In the genomic region with DNA sequence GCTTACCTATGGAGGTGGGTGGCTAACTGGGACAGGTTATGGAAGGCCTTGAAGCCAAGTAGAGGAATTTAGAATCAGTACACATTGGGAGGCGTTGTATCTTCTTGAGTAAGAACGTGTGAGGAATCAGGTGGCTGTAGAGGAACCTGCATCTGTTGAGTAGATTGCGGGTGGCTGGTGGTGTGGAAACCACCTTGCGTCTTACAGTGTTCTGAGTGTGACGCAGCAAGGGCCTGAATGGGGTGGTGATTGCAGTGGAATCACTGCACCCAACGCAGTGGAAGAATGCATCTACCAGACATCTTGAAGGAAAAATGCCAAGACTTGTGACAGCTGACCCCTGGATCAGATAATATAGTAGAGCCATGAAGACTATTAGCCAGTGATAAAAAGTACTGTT, we compare ENCODE assay signal across 25 cellular contexts.
A peak's percentile ranks its signal among the peaks of the same experiment; 100 is the strongest.
DNase-seq lines count a peak whose midpoint lies in the region; ATAC-seq and TF ChIP-seq lines count a peak whose summit lies in the region.
"Had no signal": no experiment of that assay in that cellular context is flagged by ENCODE, and none has a peak within 500 bp of the region (broad histone marks: within the 10 kb centered on the region; RNA-seq: fewer than 3 reads in every experiment).

No MANE protein-coding gene starts in this region.

- H3K4me1 Mint-ChIP-seq in activated CD8-positive, alpha-beta memory T cell treated with anti-CD3 and anti-CD28 coated beads, Interleukin-2, amount 10 ng/mL, durations not matched to agents 7 days and 5 days: peaks cover 74% of the 10 kb centered on the region
- H3K4me1 Mint-ChIP-seq in activated T-helper 17 cell treated with anti-CD3 and anti-CD28 coated beads, Interleukin-2, amount 50 U/mL, for 72 hours: peaks cover 34% of the 10 kb centered on the region

- H3K27ac ChIP-seq in muscle layer of colon (ENCODE audit: low read depth, low read length): peak overlapping the region; percentile 17
- peak overlapping the region; percentile 31 for H3K27ac ChIP-seq in stomach smooth muscle (ENCODE audit: low read length)
- no peak overlapping the region for H3K27ac ChIP-seq in caudate nucleus (ENCODE audit: low read depth, low read length)
- H3K27ac ChIP-seq: A549 had no signal

- H3K36me3 ChIP-seq in muscle layer of colon (ENCODE audit: insufficient read depth, low read length) (peaks cover 19% of the 10 kb centered on the region), stomach smooth muscle (ENCODE audit: control insufficient read depth in 2 of 2, insufficient read depth in 2 of 2, low read length in 2 of 2) (peaks cover 10 to 21% of the 10 kb centered on the region in 2 donors)

- peaks cover 15% of the 10 kb centered on the region for H3K36me3 Mint-ChIP-seq in activated CD8-positive, alpha-beta memory T cell treated with anti-CD3 and anti-CD28 coated beads, Interleukin-2, amount 10 ng/mL, durations not matched to agents 7 days and 5 days
- no peaks in the 10 kb centered on the region for H3K36me3 Mint-ChIP-seq in activated T-helper 17 cell treated with anti-CD3 and anti-CD28 coated beads, Interleukin-2, amount 50 U/mL, for 72 hours (ENCODE audit: low read depth)

- in situ Hi-C loops in GM13976 (cut with MboI; ENCODE audit: low sequenced_read_pairs, unreplicated experiment): no loop called here

- H3K27ac Mint-ChIP-seq in activated CD8-positive, alpha-beta memory T cell treated with anti-CD3 and anti-CD28 coated beads, Interleukin-2, amount 10 ng/mL, durations not matched to agents 7 days and 5 days: peak overlapping the region; percentile 22
- H3K27ac Mint-ChIP-seq in activated T-helper 17 cell treated with anti-CD3 and anti-CD28 coated beads, Interleukin-2, amount 50 U/mL, for 72 hours: peak overlapping the region; percentile 6
- H3K27ac Mint-ChIP-seq: stimulated activated naive CD8-positive, alpha-beta T cell treated with anti-CD3 and anti-CD28 coated beads, Interleukin-15, amount 100 ng/mL, for 72 hours had no signal

- H3K27me3 Mint-ChIP-seq in activated CD8-positive, alpha-beta memory T cell treated with anti-CD3 and anti-CD28 coated beads, Interleukin-2, amount 10 ng/mL, durations not matched to agents 7 days and 5 days: no peaks in the 10 kb centered on the region
- no peaks in the 10 kb centered on the region for H3K27me3 Mint-ChIP-seq in activated T-helper 17 cell treated with anti-CD3 and anti-CD28 coated beads, Interleukin-2, amount 50 U/mL, for 72 hours
- H3K27me3 Mint-ChIP-seq: stimulated activated naive CD8-positive, alpha-beta T cell treated with anti-CD3 and anti-CD28 coated beads, Interleukin-15, amount 100 ng/mL, for 72 hours had no signal

- no peak for DNase-seq in activated CD8-positive, alpha-beta memory T cell treated with anti-CD3 and anti-CD28 coated beads, Interleukin-2, amount 10 ng/mL, durations not matched to agents 7 days and 5 days
- DNase-seq in activated CD8-positive, alpha-beta memory T cell treated with anti-CD3 and anti-CD28 coated beads, Interleukin-2, amount 50 U/mL, for 4 hours: no peak
- no peak for DNase-seq in caudate nucleus (lab: John Stamatoyannopoulos, UW)
- no peak for DNase-seq in GM13976 (ENCODE audit: low spot score)
- no peak for DNase-seq in NCI-H2081 treated with DMSO at 0.1 percent for 48 hours (lab: John Stamatoyannopoulos, UW)
- DNase-seq: activated CD8-positive, alpha-beta memory T cell treated with anti-CD3 and anti-CD28 coated beads for 24 hours; amygdala; C1 segment of cervical spinal cord; effector CD8-positive, alpha-beta T cell; glutamatergic neuron; HCEC 1CT; IMR-90; left lung; MM.1S; mucosa of descending colon; NCI-H774; nucleus accumbens; right cardiac atrium; SHP77 treated with DMSO at 0.1 percent for 48 hours; stimulated activated naive CD8-positive, alpha-beta T cell treated with anti-CD3 and anti-CD28 coated beads, Interleukin-15, amount 100 ng/mL, for 72 hours had no signal

- CTCF ChIA-PET in activated CD8-positive, alpha-beta memory T cell treated with anti-CD3 and anti-CD28 coated beads, Interleukin-2, amount 10 ng/mL, durations not matched to agents 7 days and 5 days (lab: Charles Lee): interaction anchor here (1.0 to 3.7 kb wide), 3 partner anchors 8 to 32 kb away, joined by 3 to 26 read pairs (median 3); no protein-coding TSS in a partner anchor

- H3K9ac ChIP-seq in muscle layer of colon (ENCODE audit: low read length): no peak overlapping the region
- H3K9ac ChIP-seq in stomach smooth muscle (ENCODE audit: low read length in 2 of 2): no peak overlapping the region

- H3K27me3 ChIP-seq in muscle layer of colon (ENCODE audit: control insufficient read depth in 1 of 2, insufficient read depth in 2 of 2, low read length in 2 of 2): no peaks in the 10 kb centered on the region
- H3K27me3 ChIP-seq in stomach smooth muscle (ENCODE audit: control insufficient read depth in 1 of 2, insufficient read depth in 2 of 2, low read length in 2 of 2): no peaks in the 10 kb centered on the region
- H3K27me3 ChIP-seq: left lung had no signal

- H3K4me3 Mint-ChIP-seq in activated CD8-positive, alpha-beta memory T cell treated with anti-CD3 and anti-CD28 coated beads, Interleukin-2, amount 10 ng/mL, durations not matched to agents 7 days and 5 days: no peak overlapping the region
- no peak overlapping the region for H3K4me3 Mint-ChIP-seq in activated T-helper 17 cell treated with anti-CD3 and anti-CD28 coated beads, Interleukin-2, amount 50 U/mL, for 72 hours
- H3K4me3 Mint-ChIP-seq: stimulated activated naive CD8-positive, alpha-beta T cell treated with anti-CD3 and anti-CD28 coated beads, Interleukin-15, amount 100 ng/mL, for 72 hours had no signal

- no peak for ATAC-seq in activated CD8-positive, alpha-beta memory T cell treated with anti-CD3 and anti-CD28 coated beads, Interleukin-2, amount 10 ng/mL, durations not matched to agents 7 days and 5 days
- ATAC-seq in activated T-helper 17 cell treated with anti-CD3 and anti-CD28 coated beads, Interleukin-2, amount 50 U/mL, for 72 hours (replicated peaks): no peak
- ATAC-seq: A549; GM12878; left lung; right cardiac atrium; stimulated activated naive CD8-positive, alpha-beta T cell treated with anti-CD3 and anti-CD28 coated beads, Interleukin-15, amount 100 ng/mL, for 72 hours had no signal

- peaks cover 4% of the 10 kb centered on the region for H3K9me3 Mint-ChIP-seq in activated CD8-positive, alpha-beta memory T cell treated with anti-CD3 and anti-CD28 coated beads, Interleukin-2, amount 10 ng/mL, durations not matched to agents 7 days and 5 days (ENCODE audit: low read depth)
- H3K9me3 Mint-ChIP-seq in activated T-helper 17 cell treated with anti-CD3 and anti-CD28 coated beads, Interleukin-2, amount 50 U/mL, for 72 hours: no peaks in the 10 kb centered on the region

- TF ChIP-seq CTCF in GM13976 (IDR thresholded peaks at IDR 0.05; ENCODE audit: borderline replicate concordance, control extremely low read depth, extremely low read depth, insufficient read depth, missing control alignments): no peak

- H3K4me1 ChIP-seq in muscle layer of colon (ENCODE audit: insufficient read depth, low read length) (peaks cover 38% of the 10 kb centered on the region), stomach smooth muscle (ENCODE audit: control insufficient read depth, insufficient read depth, low read length) (peaks cover 35% of the 10 kb centered on the region)
- H3K4me1 ChIP-seq: A549 had no signal

- H3K9me3 ChIP-seq in muscle layer of colon (ENCODE audit: low read length): no peaks in the 10 kb centered on the region
- H3K9me3 ChIP-seq in stomach smooth muscle (ENCODE audit: control insufficient read depth in 2 of 2, low read length in 2 of 2): no peaks in the 10 kb centered on the region
- H3K9me3 ChIP-seq: A549, left lung, mucosa of descending colon had no signal

- no peak overlapping the region for H3K4me3 ChIP-seq in muscle layer of colon (ENCODE audit: low read depth in 1 of 2, low read length in 2 of 2)
- no peak overlapping the region for H3K4me3 ChIP-seq in stomach smooth muscle (ENCODE audit: low read length in 2 of 2)
- H3K4me3 ChIP-seq: A549, GM12878, left lung, mucosa of descending colon had no signal
